ENCODE assay signal across 1 cellular context in genomic region chr1:44031900-44032817, GRCh38.
A peak's percentile ranks its signal among the peaks of the same experiment; 100 is the strongest.
TF ChIP-seq lines count a peak whose summit lies in the region.

No MANE protein-coding gene starts in this region.

TF ChIP-seq in HepG2, 621 proteins besides CTCF, POLR2A, EP300 and RAD21 (continued from another document):
- TF ChIP-seq HMGXB4 (CRISPR knock-in tag; IDR thresholded peaks at IDR 0.05; ENCODE audit: borderline replicate concordance in 1 of 2, low read depth in 1 of 2) (peak in 1 of 2 experiments; percentile 31; a peak in 1 of 4 replicates), GZF1 (CRISPR knock-in tag; IDR thresholded peaks at IDR 0.05) (0 out of 2 replicates have a peak, but pooled peaks have one; percentile 2), ZNF350 (CRISPR knock-in tag; IDR thresholded peaks at IDR 0.05; ENCODE audit: borderline replicate concordance, low read depth) (no peak), ARNTL (CRISPR knock-in tag; IDR thresholded peaks at IDR 0.05) (0 out of 2 replicates have a peak, but pooled peaks have one; percentile 4), MEIS1 (CRISPR knock-in tag; IDR thresholded peaks at IDR 0.05; ENCODE audit: borderline replicate concordance) (no peak), ZNF703 (CRISPR knock-in tag; IDR thresholded peaks at IDR 0.05; ENCODE audit: borderline replicate concordance) (no peak)
